Comparison of ENCODE assay signal across 39 cellular contexts in the genomic region with DNA sequence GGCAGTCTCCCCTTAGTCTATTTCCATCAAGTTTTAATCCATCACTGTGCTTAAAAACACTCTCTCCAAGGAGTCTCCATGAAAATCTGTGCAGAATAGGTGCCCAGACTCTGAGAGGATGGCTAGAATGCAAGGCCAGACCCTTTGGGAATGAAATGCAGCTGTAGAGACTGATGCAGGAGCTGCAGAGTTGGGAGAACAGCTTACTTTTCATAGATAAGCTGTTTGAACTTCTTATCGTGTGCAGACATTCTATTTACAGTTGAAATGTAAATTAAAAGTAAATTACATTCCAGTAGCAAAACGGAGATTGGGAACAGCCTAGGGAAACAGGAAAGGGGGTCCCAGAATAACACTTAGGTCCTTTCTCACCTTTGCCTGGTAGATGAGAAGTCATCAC.
"Had no signal": no experiment of that assay in that cellular context is flagged by ENCODE, and none has a peak within 500 bp of the region (broad histone marks: within the 10 kb centered on the region; RNA-seq: fewer than 3 reads in every experiment).

No MANE protein-coding gene starts in this region.

- FAIRE-seq: astrocyte, bronchial epithelial cell had no signal

- H3K36me3 Mint-ChIP-seq: activated naive CD4-positive, alpha-beta T cell treated with anti-CD3 and anti-CD28 coated beads, Interleukin-2, amount 10 ng/mL, durations not matched to agents 7 days and 5 days; activated naive CD4-positive, alpha-beta T cell treated with anti-CD3 and anti-CD28 coated beads, Interleukin-2, amount 50 U/mL, for 24 hours; activated naive CD4-positive, alpha-beta T cell treated with anti-CD3 and anti-CD28 coated beads, Interleukin-2, amount 50 U/mL, for 72 hours; activated naive CD8-positive, alpha-beta T cell; activated naive CD8-positive, alpha-beta T cell treated with anti-CD3 and anti-CD28 coated beads for 36 hours; activated naive CD8-positive, alpha-beta T cell treated with anti-CD3 and anti-CD28 coated beads, Interleukin-2, amount 10 ng/mL, durations not matched to agents 7 days and 5 days; brain had no signal

- H3K36me3 ChIP-seq: adrenal gland, ascending aorta, brain microvascular endothelial cell, breast epithelium, cardiac muscle cell had no signal

- H3K27ac Mint-ChIP-seq: activated naive CD4-positive, alpha-beta T cell treated with anti-CD3 and anti-CD28 coated beads for 36 hours; activated naive CD4-positive, alpha-beta T cell treated with anti-CD3 and anti-CD28 coated beads, Interleukin-2, amount 10 ng/mL, durations not matched to agents 7 days and 5 days; activated naive CD4-positive, alpha-beta T cell treated with anti-CD3 and anti-CD28 coated beads, Interleukin-2, amount 50 U/mL, for 24 hours; activated naive CD4-positive, alpha-beta T cell treated with anti-CD3 and anti-CD28 coated beads, Interleukin-2, amount 50 U/mL, for 72 hours; activated naive CD8-positive, alpha-beta T cell; activated naive CD8-positive, alpha-beta T cell treated with anti-CD3 and anti-CD28 coated beads for 36 hours; activated naive CD8-positive, alpha-beta T cell treated with anti-CD3 and anti-CD28 coated beads, Interleukin-2, amount 10 ng/mL, durations not matched to agents 7 days and 5 days; activated naive CD8-positive, alpha-beta T cell treated with anti-CD3 and anti-CD28 coated beads, Interleukin-2, amount 50 U/mL, for 24 hours; activated T-cell treated with anti-CD3 and anti-CD28 coated beads, Interleukin-2, amount 50 U/mL, for 24 hours; activated T-helper 1 cell treated with anti-CD3 and anti-CD28 coated beads, Interleukin-12 subunit alpha, Interleukin-12 subunit beta, Interleukin-2, Interleukin-4 antibody, amounts not matched to agents 30 ng/mL and 10 ng/mL and 1 ng/mL, durations not matched to agents 14 hours and 24 hours and 36 hours; activated T-helper 17 cell treated with anti-CD3 and anti-CD28 coated beads, Interleukin-2, amount 50 U/mL, for 72 hours; activated T-helper 2 cell treated with anti-CD3 and anti-CD28 coated beads, Interferon-gamma antibody, Interleukin-2, Interleukin-4, amounts not matched to agents 10 μg/mL and 5 μg/mL and 100 μg/mL, durations not matched to agents 14 hours and 24 hours and 36 hours; brain had no signal

- H3K9me3 Mint-ChIP-seq: activated naive CD4-positive, alpha-beta T cell treated with anti-CD3 and anti-CD28 coated beads for 36 hours; activated naive CD4-positive, alpha-beta T cell treated with anti-CD3 and anti-CD28 coated beads, Interleukin-2, amount 10 ng/mL, durations not matched to agents 7 days and 5 days; activated naive CD4-positive, alpha-beta T cell treated with anti-CD3 and anti-CD28 coated beads, Interleukin-2, amount 50 U/mL, for 24 hours; activated naive CD4-positive, alpha-beta T cell treated with anti-CD3 and anti-CD28 coated beads, Interleukin-2, amount 50 U/mL, for 72 hours; activated naive CD8-positive, alpha-beta T cell treated with anti-CD3 and anti-CD28 coated beads, Interleukin-2, amount 10 ng/mL, durations not matched to agents 7 days and 5 days; activated T-cell treated with anti-CD3 and anti-CD28 coated beads, Interleukin-2, amount 50 U/mL, for 24 hours; activated T-cell treated with anti-CD3 and anti-CD28 coated beads, Interleukin-2, amount 50 U/mL, for 4 hours; activated T-cell treated with anti-CD3 and anti-CD28 coated beads, Interleukin-2, amount 50 U/mL, for 72 hours; activated T-helper 1 cell treated with anti-CD3 and anti-CD28 coated beads, Interleukin-12 subunit alpha, Interleukin-12 subunit beta, Interleukin-2, Interleukin-4 antibody, amounts not matched to agents 30 ng/mL and 10 ng/mL and 1 ng/mL, durations not matched to agents 14 hours and 24 hours and 36 hours; activated T-helper 17 cell treated with anti-CD3 and anti-CD28 coated beads, Interleukin-2, amount 50 U/mL, for 72 hours; activated T-helper 2 cell treated with anti-CD3 and anti-CD28 coated beads, Interferon-gamma antibody, Interleukin-2, Interleukin-4, amounts not matched to agents 10 μg/mL and 5 μg/mL and 100 μg/mL, durations not matched to agents 14 hours and 24 hours and 36 hours; central memory CD8-positive, alpha-beta T cell had no signal

- H3K27me3 Mint-ChIP-seq: activated naive CD8-positive, alpha-beta T cell; activated naive CD8-positive, alpha-beta T cell treated with anti-CD3 and anti-CD28 coated beads, Interleukin-2, amount 10 ng/mL, durations not matched to agents 7 days and 5 days; central memory CD8-positive, alpha-beta T cell had no signal

- DNase-seq: activated effector memory CD4-positive, alpha-beta T cell treated with anti-CD3 and anti-CD28 coated beads, Interleukin-2, amount 50 U/mL, for 16 hours; activated effector memory CD4-positive, alpha-beta T cell treated with Interleukin-2 at 50 U/mL for 16 hours; activated gamma-delta T cell; activated gamma-delta T cell treated with Interleukin-2 at 50 U/mL for 16 hours; activated naive CD4-positive, alpha-beta T cell; activated naive CD4-positive, alpha-beta T cell treated with anti-CD3 and anti-CD28 coated beads for 36 hours; activated naive CD4-positive, alpha-beta T cell treated with anti-CD3 and anti-CD28 coated beads, Interleukin-2, amount 10 ng/mL, durations not matched to agents 7 days and 5 days; activated naive CD4-positive, alpha-beta T cell treated with anti-CD3 and anti-CD28 coated beads, Interleukin-2, amount 50 U/mL, for 16 hours; activated naive CD4-positive, alpha-beta T cell treated with Interleukin-2 at 50 U/mL for 16 hours; activated naive CD8-positive, alpha-beta T cell treated with anti-CD3 and anti-CD28 coated beads for 36 hours; activated naive CD8-positive, alpha-beta T cell treated with anti-CD3 and anti-CD28 coated beads, Interleukin-2, amount 10 ng/mL, durations not matched to agents 7 days and 5 days; activated naive CD8-positive, alpha-beta T cell treated with anti-CD3 and anti-CD28 coated beads, Interleukin-2, amount 50 U/mL, for 24 hours; activated T-cell treated with anti-CD3 and anti-CD28 coated beads, Interleukin-2, amount 50 U/mL, for 24 hours; activated T-cell treated with anti-CD3 and anti-CD28 coated beads, Interleukin-2, amount 50 U/mL, for 4 hours; activated T-cell treated with anti-CD3 and anti-CD28 coated beads, Interleukin-2, amount 50 U/mL, for 48 hours; activated T-cell treated with anti-CD3 and anti-CD28 coated beads, Interleukin-2, amount 50 U/mL, for 72 hours; adrenal gland; amniotic stem cell; amygdala; anterior cingulate cortex; aorta; body of pancreas; brain microvascular endothelial cell; caudate nucleus; central memory CD4-positive, alpha-beta T cell; cerebellar nuclear complex had no signal

- H3K27me3 ChIP-seq: adrenal gland, ascending aorta, body of pancreas, brain microvascular endothelial cell, breast epithelium, cardiac muscle cell had no signal

- H3K4me1 ChIP-seq: adrenal gland, ascending aorta, breast epithelium had no signal

- H3K4me3 Mint-ChIP-seq: activated naive CD4-positive, alpha-beta T cell treated with anti-CD3 and anti-CD28 coated beads for 36 hours; activated naive CD4-positive, alpha-beta T cell treated with anti-CD3 and anti-CD28 coated beads, Interleukin-2, amount 10 ng/mL, durations not matched to agents 7 days and 5 days; activated naive CD4-positive, alpha-beta T cell treated with anti-CD3 and anti-CD28 coated beads, Interleukin-2, amount 50 U/mL, for 24 hours; activated naive CD8-positive, alpha-beta T cell; activated naive CD8-positive, alpha-beta T cell treated with anti-CD3 and anti-CD28 coated beads for 36 hours; activated naive CD8-positive, alpha-beta T cell treated with anti-CD3 and anti-CD28 coated beads, Interleukin-2, amount 10 ng/mL, durations not matched to agents 7 days and 5 days; activated naive CD8-positive, alpha-beta T cell treated with anti-CD3 and anti-CD28 coated beads, Interleukin-2, amount 50 U/mL, for 24 hours; activated T-cell treated with anti-CD3 and anti-CD28 coated beads, Interleukin-2, amount 50 U/mL, for 24 hours; activated T-cell treated with anti-CD3 and anti-CD28 coated beads, Interleukin-2, amount 50 U/mL, for 4 hours; activated T-cell treated with anti-CD3 and anti-CD28 coated beads, Interleukin-2, amount 50 U/mL, for 72 hours; activated T-helper 1 cell treated with anti-CD3 and anti-CD28 coated beads, Interleukin-12 subunit alpha, Interleukin-12 subunit beta, Interleukin-2, Interleukin-4 antibody, amounts not matched to agents 30 ng/mL and 10 ng/mL and 1 ng/mL, durations not matched to agents 14 hours and 24 hours and 36 hours; activated T-helper 17 cell treated with anti-CD3 and anti-CD28 coated beads, Interleukin-2, amount 50 U/mL, for 72 hours; brain; central memory CD8-positive, alpha-beta T cell had no signal

- H3K27ac ChIP-seq: adrenal gland, ascending aorta, body of pancreas, brain microvascular endothelial cell, breast epithelium, cardiac muscle cell had no signal

- H3K4me1 Mint-ChIP-seq: activated naive CD4-positive, alpha-beta T cell treated with anti-CD3 and anti-CD28 coated beads, Interleukin-2, amount 10 ng/mL, durations not matched to agents 7 days and 5 days; activated naive CD4-positive, alpha-beta T cell treated with anti-CD3 and anti-CD28 coated beads, Interleukin-2, amount 50 U/mL, for 24 hours; activated naive CD8-positive, alpha-beta T cell treated with anti-CD3 and anti-CD28 coated beads for 36 hours; activated naive CD8-positive, alpha-beta T cell treated with anti-CD3 and anti-CD28 coated beads, Interleukin-2, amount 10 ng/mL, durations not matched to agents 7 days and 5 days; activated naive CD8-positive, alpha-beta T cell treated with anti-CD3 and anti-CD28 coated beads, Interleukin-2, amount 50 U/mL, for 24 hours; activated T-helper 17 cell treated with anti-CD3 and anti-CD28 coated beads, Interleukin-2, amount 50 U/mL, for 72 hours; brain; central memory CD8-positive, alpha-beta T cell had no signal

- ATAC-seq: activated naive CD4-positive, alpha-beta T cell treated with anti-CD3 and anti-CD28 coated beads, Interleukin-2, amount 50 U/mL, for 72 hours; activated naive CD8-positive, alpha-beta T cell treated with anti-CD3 and anti-CD28 coated beads, Interleukin-2, amount 50 U/mL, for 24 hours; activated T-cell treated with anti-CD3 and anti-CD28 coated beads, Interleukin-2, amount 50 U/mL, for 4 hours; activated T-cell treated with anti-CD3 and anti-CD28 coated beads, Interleukin-2, amount 50 U/mL, for 72 hours; activated T-helper 17 cell treated with anti-CD3 and anti-CD28 coated beads, Interleukin-2, amount 50 U/mL, for 72 hours; body of pancreas had no signal

- H3K9me3 ChIP-seq: adrenal gland, ascending aorta, body of pancreas, breast epithelium had no signal

- H3K4me3 ChIP-seq: adrenal gland, ascending aorta, body of pancreas, breast epithelium, cardiac muscle cell had no signal
